ENCODE assay signal across 34 cellular contexts in the genomic region with DNA sequence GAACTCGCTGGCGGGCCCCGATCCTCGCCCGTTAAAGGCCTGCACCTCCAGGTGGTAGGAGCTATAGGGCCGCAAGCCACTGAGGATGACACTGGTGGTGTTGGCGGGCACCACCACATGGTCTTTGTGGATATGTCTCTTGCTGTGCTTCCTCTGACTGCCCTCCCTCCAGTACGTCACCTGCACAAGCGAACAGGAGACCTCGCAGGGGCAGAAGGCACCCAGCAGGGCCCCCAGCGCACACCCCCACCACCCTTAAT. TPM values are rescaled to one million over a fixed set of nuclear protein-coding genes. Genes with fewer than 3 reads are reported as not detected.
"Had no signal": no experiment of that assay in that cellular context is flagged by ENCODE, and none has a peak within 500 bp of the region (broad histone marks: within the 10 kb centered on the region; RNA-seq: fewer than 3 reads in every experiment).

No MANE protein-coding gene starts in this region.

- H3K27ac ChIP-seq: brain microvascular endothelial cell, epithelial cell of prostate, esophagus squamous epithelium, gastroesophageal sphincter had no signal

- FAIRE-seq: astrocyte, bronchial epithelial cell, colon, endometrium, endothelial cell of umbilical vein had no signal

- H3K36me3 ChIP-seq: brain microvascular endothelial cell, esophagus squamous epithelium, gastroesophageal sphincter had no signal

- ATAC-seq: activated CD8-positive, alpha-beta T cell treated with anti-CD3 and anti-CD28 coated beads for 36 hours; activated T-cell treated with anti-CD3 and anti-CD28 coated beads, Interleukin-2, amount 50 U/mL, for 4 hours; activated T-helper 17 cell treated with anti-CD3 and anti-CD28 coated beads, Interleukin-2, amount 50 U/mL, for 72 hours; gastroesophageal sphincter; WTC11 had no signal

- H3K9me3 ChIP-seq: esophagus squamous epithelium, gastroesophageal sphincter had no signal

- H3K4me1 ChIP-seq: esophagus squamous epithelium, gastroesophageal sphincter had no signal

- H3K4me1 Mint-ChIP-seq: activated T-helper 17 cell treated with anti-CD3 and anti-CD28 coated beads, Interleukin-2, amount 50 U/mL, for 72 hours had no signal

- H3K27me3 Mint-ChIP-seq: activated CD8-positive, alpha-beta T cell treated with anti-CD3 and anti-CD28 coated beads for 36 hours; activated naive CD8-positive, alpha-beta T cell; activated T-helper 17 cell treated with anti-CD3 and anti-CD28 coated beads, Interleukin-2, amount 50 U/mL, for 72 hours had no signal

- H3K4me3 Mint-ChIP-seq: activated CD8-positive, alpha-beta T cell treated with anti-CD3 and anti-CD28 coated beads for 36 hours; activated naive CD8-positive, alpha-beta T cell; activated T-cell treated with anti-CD3 and anti-CD28 coated beads, Interleukin-2, amount 50 U/mL, for 4 hours; activated T-helper 17 cell treated with anti-CD3 and anti-CD28 coated beads, Interleukin-2, amount 50 U/mL, for 72 hours; WTC11 had no signal

- DNase-seq: activated CD4-positive, alpha-beta T cell treated with anti-CD3 and anti-CD28 coated beads for 1 hour; activated CD4-positive, alpha-beta T cell treated with anti-CD3 and anti-CD28 coated beads for 4 hours; activated CD4-positive, alpha-beta T cell treated with anti-CD3 and anti-CD28 coated beads, Interleukin-2, amount 50 U/mL, for 1 hour; activated CD4-positive, alpha-beta T cell treated with anti-CD3 and anti-CD28 coated beads, Interleukin-2, amount 50 U/mL, for 48 hours; activated CD8-positive, alpha-beta memory T cell treated with anti-CD3 and anti-CD28 coated beads for 24 hours; activated CD8-positive, alpha-beta T cell treated with anti-CD3 and anti-CD28 coated beads for 36 hours; activated effector memory CD4-positive, alpha-beta T cell treated with Interleukin-2 at 50 U/mL for 16 hours; activated gamma-delta T cell treated with Interleukin-2 at 50 U/mL for 16 hours; activated naive CD4-positive, alpha-beta T cell treated with anti-CD3 and anti-CD28 coated beads, Interleukin-2, amount 50 U/mL, for 16 hours; activated naive CD4-positive, alpha-beta T cell treated with Interleukin-2 at 50 U/mL for 16 hours; activated T-cell treated with anti-CD3 and anti-CD28 coated beads, Interleukin-2, amount 50 U/mL, for 4 hours; amniotic stem cell; anterior cingulate cortex; brain microvascular endothelial cell; caudate nucleus; effector CD8-positive, alpha-beta T cell; esophagus squamous epithelium; foreskin melanocyte; T-helper 2 cell had no signal

- H3K27me3 ChIP-seq: brain microvascular endothelial cell had no signal

- H3K4me3 ChIP-seq: esophagus squamous epithelium, gastroesophageal sphincter had no signal

- H3K36me3 Mint-ChIP-seq: activated naive CD8-positive, alpha-beta T cell had no signal

- H3K27ac Mint-ChIP-seq: activated CD8-positive, alpha-beta T cell treated with anti-CD3 and anti-CD28 coated beads for 36 hours; activated naive CD8-positive, alpha-beta T cell; activated T-helper 17 cell treated with anti-CD3 and anti-CD28 coated beads, Interleukin-2, amount 50 U/mL, for 72 hours; WTC11 had no signal

- H3K9me3 Mint-ChIP-seq: activated CD8-positive, alpha-beta T cell treated with anti-CD3 and anti-CD28 coated beads for 36 hours; activated T-cell treated with anti-CD3 and anti-CD28 coated beads, Interleukin-2, amount 50 U/mL, for 4 hours; activated T-helper 17 cell treated with anti-CD3 and anti-CD28 coated beads, Interleukin-2, amount 50 U/mL, for 72 hours; WTC11 had no signal

RNA-seq across cellular contexts. Expression of gene L1CAM, which starts 20.7 kb away (rescaled TPM):
- total RNA-seq: endothelial cell of umbilical vein had no signal

RNA-seq across cellular contexts. Expression of gene AVPR2, which starts 39.2 kb away (rescaled TPM):
- total RNA-seq: activated CD8-positive, alpha-beta T cell treated with anti-CD3 and anti-CD28 coated beads for 36 hours; activated T-cell treated with anti-CD3 and anti-CD28 coated beads, Interleukin-2, amount 50 U/mL, for 4 hours; astrocyte; bronchial epithelial cell; chondrocyte; endothelial cell of umbilical vein; fibroblast of lung; fibroblast of villous mesenchyme; glomerular endothelial cell; T-helper 1 cell treated with Interleukin-12 subunit alpha and Interleukin-12 subunit beta and Interleukin-4 antibody, amounts not matched to agents 30 ng/mL and 1 ng/mL, for 36 hours had no signal
- polyA plus RNA-seq: endothelial cell of umbilical vein, fibroblast of lung had no signal
